Comparison of ENCODE assay signal across 8 cellular contexts in genomic region chr17:39450051-39450450, GRCh38. TPM values are rescaled to one million over a fixed set of nuclear protein-coding genes. Genes with fewer than 3 reads are reported as not detected.
DNase-seq lines count a peak whose midpoint lies in the region; ATAC-seq and TF ChIP-seq lines count a peak whose summit lies in the region.

No MANE protein-coding gene starts in this region.

- TF ChIP-seq CTCF in BE2C (IDR thresholded peaks at IDR 0.05; ENCODE audit: low read depth, low read length) = no peak
- no peak for TF ChIP-seq CTCF in KMS-11 (conservative IDR thresholded peaks at IDR 0.05; ENCODE audit: low read depth, low read length)

- H3K9me3 Mint-ChIP-seq in central memory CD8-positive, alpha-beta T cell = no peaks in the 10 kb centered on the region
- H3K9me3 Mint-ChIP-seq in natural killer cell treated with Interleukin-12 subunit alpha and Interleukin-12 subunit beta and Interleukin-15 and Interleukin-18, amount 100 ng/mL, for 72 hours = no peaks in the 10 kb centered on the region

- H3K27ac Mint-ChIP-seq in central memory CD8-positive, alpha-beta T cell (ENCODE audit: low read depth) = no peak overlapping the region
- peak overlapping the region; percentile 98 to 99 for H3K27ac Mint-ChIP-seq in natural killer cell treated with Interleukin-12 subunit alpha and Interleukin-12 subunit beta and Interleukin-15 and Interleukin-18, amount 100 ng/mL, for 72 hours

- H3K27me3 ChIP-seq in BE2C (no peaks in the 10 kb centered on the region), KMS-11 (ENCODE audit: insufficient read depth, low read depth) (no peaks in the 10 kb centered on the region)

- peak overlapping the region; percentile 100 for H3K4me3 ChIP-seq in BE2C (ENCODE audit: low read depth, low read length)
- no peak overlapping the region for H3K4me3 ChIP-seq in KMS-11 (IDR thresholded peaks at IDR 0.05; ENCODE audit: insufficient read depth, low read depth, low read length)

- peaks cover 48% of the 10 kb centered on the region for H3K36me3 Mint-ChIP-seq in central memory CD8-positive, alpha-beta T cell (ENCODE audit: insufficient read depth)
- peaks cover 4% of the 10 kb centered on the region for H3K36me3 Mint-ChIP-seq in natural killer cell treated with Interleukin-12 subunit alpha and Interleukin-12 subunit beta and Interleukin-15 and Interleukin-18, amount 100 ng/mL, for 72 hours

- DNase-seq in BE2C (no peak), foreskin melanocyte (no peak), NCI-H1105 (lab: John Stamatoyannopoulos, UW) (no peak), cortex of kidney (lab: John Stamatoyannopoulos, UW) (no peak)
- DNase-seq in central memory CD8-positive, alpha-beta T cell (ENCODE audit: low spot score in 2 of 2) = no peak
- no peak for DNase-seq in natural killer cell treated with Interleukin-12 subunit alpha and Interleukin-12 subunit beta and Interleukin-15 and Interleukin-18, amount 100 ng/mL, for 72 hours (ENCODE audit: low spot score)

- H3K27me3 Mint-ChIP-seq in central memory CD8-positive, alpha-beta T cell = no peaks in the 10 kb centered on the region
- H3K27me3 Mint-ChIP-seq in natural killer cell treated with Interleukin-12 subunit alpha and Interleukin-12 subunit beta and Interleukin-15 and Interleukin-18, amount 100 ng/mL, for 72 hours = no peaks in the 10 kb centered on the region

- no peak overlapping the region for H2AFZ ChIP-seq in KMS-11 (ENCODE audit: low read depth)

- peak overlapping the region; percentile 94 for H3K4me3 Mint-ChIP-seq in central memory CD8-positive, alpha-beta T cell
- peak overlapping the region; percentile 96 for H3K4me3 Mint-ChIP-seq in natural killer cell treated with Interleukin-12 subunit alpha and Interleukin-12 subunit beta and Interleukin-15 and Interleukin-18, amount 100 ng/mL, for 72 hours

- peak overlapping the region; percentile 84; the same call in 1 of the 2 replicates for H3K9ac ChIP-seq in KMS-11

- H4K20me1 ChIP-seq in KMS-11 (ENCODE audit: insufficient read depth) = no peaks in the 10 kb centered on the region

- H3K36me3 ChIP-seq in BE2C = peaks cover 26% of the 10 kb centered on the region
- peaks cover 13% of the 10 kb centered on the region; the same call in 1 of the 2 replicates for H3K36me3 ChIP-seq in KMS-11 (ENCODE audit: insufficient read depth)

- peak overlapping the region; percentile 58 for H3K4me2 ChIP-seq in KMS-11

- peaks cover 55% of the 10 kb centered on the region for H3K79me2 ChIP-seq in KMS-11 (ENCODE audit: insufficient read depth, low read depth)

- H3K9me3 ChIP-seq in BE2C = no peaks in the 10 kb centered on the region; the same call in 1 of the 2 replicates

- ATAC-seq in central memory CD8-positive, alpha-beta T cell (replicated peaks; ENCODE audit: extremely low read depth, poor library complexity, severe bottlenecking) = no peak
- no peak for ATAC-seq in natural killer cell treated with Interleukin-12 subunit alpha and Interleukin-12 subunit beta and Interleukin-15 and Interleukin-18, amount 100 ng/mL, for 72 hours
- no peak for ATAC-seq in HG03565 (IDR thresholded peaks at IDR 0.05; ENCODE audit: unreplicated experiment)

- H3K4me1 ChIP-seq in BE2C (peaks cover 7% of the 10 kb centered on the region; the same call in 1 of the 2 replicates), KMS-11 (ENCODE audit: low read depth, poor library complexity, severe bottlenecking) (peaks cover 11% of the 10 kb centered on the region)

- peaks cover 19% of the 10 kb centered on the region for H3K4me1 Mint-ChIP-seq in central memory CD8-positive, alpha-beta T cell
- H3K4me1 Mint-ChIP-seq in natural killer cell treated with Interleukin-12 subunit alpha and Interleukin-12 subunit beta and Interleukin-15 and Interleukin-18, amount 100 ng/mL, for 72 hours (ENCODE audit: low read depth in 2 of 2) = peaks cover 13 to 15% of the 10 kb centered on the region in 2 donors

- no peak overlapping the region for H3K27ac ChIP-seq in KMS-11

RNA-seq across cellular contexts. Expression of gene MED1, which starts 1.0 kb away (rescaled TPM):
- 48.9 TPM for polyA plus RNA-seq in BE2C (2012; ENCODE audit: insufficient read depth, insufficient read length, low read depth)
- total RNA-seq in natural killer cell treated with Interleukin-12 subunit alpha and Interleukin-12 subunit beta and Interleukin-15 and Interleukin-18, amount 100 ng/mL, for 72 hours = 10 to 100 TPM; 66.1 to 67.2 TPM

RNA-seq across cellular contexts. Expression of gene CDK12, which starts 11.2 kb away (rescaled TPM):
- polyA plus RNA-seq in BE2C (2012; ENCODE audit: insufficient read depth, insufficient read length, low read depth) = 52.2 TPM
- 100 to 1,000 TPM in 1 of 2 donors, 10 to 100 TPM in 1; 88.5 to 133 TPM for total RNA-seq in natural killer cell treated with Interleukin-12 subunit alpha and Interleukin-12 subunit beta and Interleukin-15 and Interleukin-18, amount 100 ng/mL, for 72 hours

RNA-seq across cellular contexts. Expression of gene FBXL20, which starts 48.6 kb away (rescaled TPM):
- 3.0 TPM for polyA plus RNA-seq in BE2C (2012; ENCODE audit: insufficient read depth, insufficient read length, low read depth)
- total RNA-seq in natural killer cell treated with Interleukin-12 subunit alpha and Interleukin-12 subunit beta and Interleukin-15 and Interleukin-18, amount 100 ng/mL, for 72 hours = 10 to 100 TPM; 14.4 to 18.3 TPM
